In genomic region chr11:27720277-27720830, GRCh38 we compare ENCODE assay signal across 10 cellular contexts. TPM values are rescaled to one million over a fixed set of nuclear protein-coding genes. Genes with fewer than 3 reads are reported as not detected.
DNase-seq lines count a peak whose midpoint lies in the region; ATAC-seq and TF ChIP-seq lines count a peak whose summit lies in the region.
"Had no signal": no experiment of that assay in that cellular context is flagged by ENCODE, and none has a peak within 500 bp of the region (broad histone marks: within the 10 kb centered on the region; RNA-seq: fewer than 3 reads in every experiment).

No MANE protein-coding gene starts in this region.

- H3K4me3 Mint-ChIP-seq in activated CD4-positive, alpha-beta T cell treated with anti-CD3 and anti-CD28 coated beads for 36 hours: no peak overlapping the region
- peak overlapping the region; percentile 50 for H3K4me3 Mint-ChIP-seq in endothelial cell (ENCODE audit: unreplicated experiment)
- H3K4me3 Mint-ChIP-seq in osteocyte (ENCODE audit: unreplicated experiment): peak overlapping the region; percentile 71
- H3K4me3 Mint-ChIP-seq: activated T-helper 17 cell treated with anti-CD3 and anti-CD28 coated beads, Interleukin-2, amount 50 U/mL, for 72 hours; CD8-positive, alpha-beta T cell had no signal

- CTCF ChIA-PET in activated CD4-positive, alpha-beta T cell treated with anti-CD3 and anti-CD28 coated beads for 36 hours (lab: Charles Lee): interaction anchor here (0.6 to 1.5 kb wide), 3 partner anchors 15 to 1148 kb away, joined by 3 to 7 read pairs (median 5); partner anchors contain the start of gene MUC15

- POLR2A ChIA-PET in activated CD4-positive, alpha-beta T cell treated with anti-CD3 and anti-CD28 coated beads for 36 hours (lab: Charles Lee): no interaction called here

- TF ChIP-seq CTCF in endothelial cell (IDR thresholded peaks at IDR 0.05; ENCODE audit: unreplicated experiment) (peak; percentile 23), osteocyte (IDR thresholded peaks at IDR 0.05) (peak; percentile 41)

- peak; percentile 56 for DNase-seq in activated CD4-positive, alpha-beta T cell treated with anti-CD3 and anti-CD28 coated beads for 36 hours
- DNase-seq in activated CD4-positive, alpha-beta T cell treated with anti-CD3 and anti-CD28 coated beads for 1 hour: no peak
- DNase-seq in NCI-H69 (lab: John Stamatoyannopoulos, UW): peak; percentile 68
- peak; percentile 77 for DNase-seq in endothelial cell (ENCODE audit: low spot score)
- no peak for DNase-seq in osteocyte (ENCODE audit: extremely low spot score, unreplicated experiment)
- DNase-seq in SW480 (ENCODE audit: low spot score): no peak
- no peak for DNase-seq in UCSD-AML1 (lab: John Stamatoyannopoulos, UW; ENCODE audit: unreplicated experiment)
- DNase-seq: CD8-positive, alpha-beta T cell had no signal

- intact Hi-C loops in activated CD4-positive, alpha-beta T cell treated with anti-CD3 and anti-CD28 coated beads for 36 hours (cut with DNase I, micrococcal nuclease): no loop called here

- H3K4me1 Mint-ChIP-seq in activated CD4-positive, alpha-beta T cell treated with anti-CD3 and anti-CD28 coated beads for 36 hours: peaks cover 4% of the 10 kb centered on the region
- H3K4me1 Mint-ChIP-seq in endothelial cell (ENCODE audit: unreplicated experiment) (peaks cover 24% of the 10 kb centered on the region), osteocyte (ENCODE audit: unreplicated experiment) (peaks cover 40% of the 10 kb centered on the region)
- H3K4me1 Mint-ChIP-seq: activated T-helper 17 cell treated with anti-CD3 and anti-CD28 coated beads, Interleukin-2, amount 50 U/mL, for 72 hours had no signal

- no peak for ATAC-seq in activated CD4-positive, alpha-beta T cell treated with anti-CD3 and anti-CD28 coated beads for 36 hours
- no peak for ATAC-seq in GM21825 (IDR thresholded peaks at IDR 0.05; ENCODE audit: unreplicated experiment)
- ATAC-seq: activated T-helper 17 cell treated with anti-CD3 and anti-CD28 coated beads, Interleukin-2, amount 50 U/mL, for 72 hours; CD8-positive, alpha-beta T cell had no signal

- peaks cover 63% of the 10 kb centered on the region for H3K27me3 Mint-ChIP-seq in activated CD4-positive, alpha-beta T cell treated with anti-CD3 and anti-CD28 coated beads for 36 hours
- peaks cover 15% of the 10 kb centered on the region for H3K27me3 Mint-ChIP-seq in endothelial cell (ENCODE audit: unreplicated experiment)
- H3K27me3 Mint-ChIP-seq in osteocyte (ENCODE audit: unreplicated experiment): peaks cover 42% of the 10 kb centered on the region

- peaks cover 2% of the 10 kb centered on the region for H3K9me3 Mint-ChIP-seq in activated CD4-positive, alpha-beta T cell treated with anti-CD3 and anti-CD28 coated beads for 36 hours (ENCODE audit: low read depth)
- H3K9me3 Mint-ChIP-seq in endothelial cell (ENCODE audit: unreplicated experiment): no peaks in the 10 kb centered on the region
- no peaks in the 10 kb centered on the region for H3K9me3 Mint-ChIP-seq in osteocyte (ENCODE audit: unreplicated experiment)

- H3K27ac Mint-ChIP-seq in activated CD4-positive, alpha-beta T cell treated with anti-CD3 and anti-CD28 coated beads for 36 hours: no peak overlapping the region
- H3K27ac Mint-ChIP-seq in endothelial cell (ENCODE audit: unreplicated experiment) (no peak overlapping the region), osteocyte (ENCODE audit: unreplicated experiment) (peak overlapping the region; percentile 33)
- H3K27ac Mint-ChIP-seq: activated T-helper 17 cell treated with anti-CD3 and anti-CD28 coated beads, Interleukin-2, amount 50 U/mL, for 72 hours; CD8-positive, alpha-beta T cell had no signal

- no peaks in the 10 kb centered on the region for H3K36me3 Mint-ChIP-seq in activated CD4-positive, alpha-beta T cell treated with anti-CD3 and anti-CD28 coated beads for 36 hours (ENCODE audit: low read depth)
- H3K36me3 Mint-ChIP-seq in endothelial cell (ENCODE audit: low read depth, unreplicated experiment) (no peaks in the 10 kb centered on the region), osteocyte (ENCODE audit: unreplicated experiment) (no peaks in the 10 kb centered on the region)
- H3K36me3 Mint-ChIP-seq: CD8-positive, alpha-beta T cell had no signal

RNA-seq across cellular contexts. Expression of gene BDNF, which starts 20.1 kb away (rescaled TPM):
- total RNA-seq in activated CD4-positive, alpha-beta T cell treated with anti-CD3 and anti-CD28 coated beads for 36 hours: not detected
- total RNA-seq in endothelial cell (ENCODE audit: unreplicated experiment) (0.10 TPM), osteocyte (4.2 and 4.9 TPM in 2 replicates)
- total RNA-seq: activated T-helper 17 cell treated with anti-CD3 and anti-CD28 coated beads, Interleukin-2, amount 50 U/mL, for 72 hours; CD8-positive, alpha-beta T cell had no signal

Comparison
In these comparisons a context has a peak if more than half of its experiments do, and no peak if none do; other contexts are left out.
1. DNase-seq: peak in activated CD4-positive, alpha-beta T cell treated with anti-CD3 and anti-CD28 coated beads for 36 hours (single experiment), NCI-H69 (single experiment) and endothelial cell (single experiment); none in activated CD4-positive, alpha-beta T cell treated with anti-CD3 and anti-CD28 coated beads for 1 hour (single experiment), osteocyte (single experiment), SW480 (single experiment) and UCSD-AML1 (single experiment).